In genomic region chr7:23544913-23545354, GRCh38 we compare ENCODE assay signal across 7 cellular contexts. TPM values are rescaled to one million over a fixed set of nuclear protein-coding genes. Genes with fewer than 3 reads are reported as not detected.
A peak's percentile ranks its signal among the peaks of the same experiment; 100 is the strongest.
DNase-seq lines count a peak whose midpoint lies in the region; ATAC-seq and TF ChIP-seq lines count a peak whose summit lies in the region.

No MANE protein-coding gene starts in this region.

- H3K4me3 ChIP-seq in Jurkat, Clone E6-1 (ENCODE audit: low read length) = no peak overlapping the region

- ATAC-seq in GM21576 (IDR thresholded peaks at IDR 0.05; ENCODE audit: unreplicated experiment) = peak; percentile 74

- TF ChIP-seq CTCF in GM12872 (IDR thresholded peaks at IDR 0.05; ENCODE audit: insufficient read depth, low read depth, low read length) = peak; percentile 76

- DNase-seq in Jurkat, Clone E6-1 (ENCODE audit: low read depth, low spot score) = peak; percentile 42
- DNase-seq in SHP77 (lab: John Stamatoyannopoulos, UW) (peak; percentile 70 to 86), glomerular visceral epithelial cell (ENCODE audit: extremely low spot score) (peak; percentile 12), ureter (ENCODE audit: low spot score) (no peak)
- DNase-seq in activated CD4-positive, CD25-positive, alpha-beta regulatory T cell treated with anti-CD3 and anti-CD28 coated beads, Interleukin-2, amount 50 U/mL, for 72 hours = no peak

RNA-seq across cellular contexts. Expression of gene TRA2A, which starts 13.2 kb away (rescaled TPM):
- polyA plus RNA-seq in Jurkat, Clone E6-1 (2012; ENCODE audit: insufficient read depth, insufficient read length) = 101 TPM
- total RNA-seq in ureter = 147 TPM

RNA-seq across cellular contexts. Expression of gene CCDC126, which starts 52.2 kb away (rescaled TPM):
- 15.2 TPM for polyA plus RNA-seq in Jurkat, Clone E6-1 (2012; ENCODE audit: insufficient read depth, insufficient read length)
- total RNA-seq in ureter = 9.6 TPM

Comparison
In these comparisons a context has a peak if more than half of its experiments do, and no peak if none do; other contexts are left out.
1. DNase-seq: peak in Jurkat, Clone E6-1 (single experiment), SHP77 (2 of 2) and glomerular visceral epithelial cell (single experiment); none in ureter (single experiment) and activated CD4-positive, CD25-positive, alpha-beta regulatory T cell treated with anti-CD3 and anti-CD28 coated beads, Interleukin-2, amount 50 U/mL, for 72 hours (single experiment).